Comparison of ENCODE assay signal across 8 cellular contexts in the genomic region with DNA sequence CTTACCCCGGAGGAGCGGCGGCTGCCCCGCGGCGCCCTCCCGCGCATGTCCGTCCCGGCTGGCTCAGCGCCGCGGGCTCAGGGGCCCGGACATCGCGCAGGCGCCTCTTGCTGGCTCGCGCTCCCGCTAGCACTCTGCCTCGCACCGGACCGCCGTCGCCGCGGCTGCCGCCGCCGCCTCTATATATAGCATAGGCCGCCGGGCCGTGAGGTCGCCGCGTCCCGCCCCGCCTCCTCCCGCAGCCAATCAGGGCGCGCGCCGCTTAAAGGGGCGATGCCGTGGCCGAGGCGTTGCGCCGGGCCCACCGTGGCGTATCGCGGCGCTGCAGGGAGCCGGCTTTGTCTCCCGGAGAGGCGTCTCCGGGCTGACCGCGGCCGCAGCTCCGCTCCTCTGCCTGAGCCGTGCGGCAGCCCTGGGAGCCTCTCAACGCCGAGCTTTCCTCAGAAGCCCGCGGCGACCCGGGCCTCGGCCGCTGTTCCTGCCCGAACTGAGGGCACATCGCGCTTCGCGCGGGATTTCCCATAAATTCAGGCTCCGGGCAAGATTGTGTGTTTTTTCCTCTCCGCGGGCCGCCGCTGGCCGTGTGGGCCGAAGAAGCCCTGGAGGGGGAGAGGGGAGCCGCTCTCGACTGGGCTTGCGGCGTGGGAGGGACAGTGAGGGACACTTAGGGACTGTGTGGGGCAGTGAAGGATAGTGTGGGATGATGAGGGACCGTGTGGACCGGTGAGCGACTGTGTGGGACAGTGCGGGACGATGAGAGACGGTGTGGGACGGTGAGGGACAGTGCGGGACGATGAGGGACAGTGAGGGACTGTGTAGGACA. TPM values are rescaled to one million over a fixed set of nuclear protein-coding genes. Genes with fewer than 3 reads are reported as not detected.
DNase-seq lines count a peak whose midpoint lies in the region; ATAC-seq and TF ChIP-seq lines count a peak whose summit lies in the region.

A gene with protein sequence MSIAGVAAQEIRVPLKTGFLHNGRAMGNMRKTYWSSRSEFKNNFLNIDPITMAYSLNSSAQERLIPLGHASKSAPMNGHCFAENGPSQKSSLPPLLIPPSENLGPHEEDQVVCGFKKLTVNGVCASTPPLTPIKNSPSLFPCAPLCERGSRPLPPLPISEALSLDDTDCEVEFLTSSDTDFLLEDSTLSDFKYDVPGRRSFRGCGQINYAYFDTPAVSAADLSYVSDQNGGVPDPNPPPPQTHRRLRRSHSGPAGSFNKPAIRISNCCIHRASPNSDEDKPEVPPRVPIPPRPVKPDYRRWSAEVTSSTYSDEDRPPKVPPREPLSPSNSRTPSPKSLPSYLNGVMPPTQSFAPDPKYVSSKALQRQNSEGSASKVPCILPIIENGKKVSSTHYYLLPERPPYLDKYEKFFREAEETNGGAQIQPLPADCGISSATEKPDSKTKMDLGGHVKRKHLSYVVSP (minus strand): TSS at position 157 of the 823 bp plus-strand sequence. CDS start 10,690 bp downstream, outside the sequence.

- H3K4me1 ChIP-seq in liver (ENCODE audit: control insufficient read depth in 4 of 4, insufficient read depth in 4 of 4, low read length in 3 of 4), result peaks cover 4 to 28% (median 13%) of the 10 kb centered on the region in 4 donors

- peak in 1 of 2 donors; percentile 30 for TF ChIP-seq RAD21 in liver (IDR thresholded peaks at IDR 0.05)

- peak; percentile 85 for DNase-seq in NCI-H460 (ENCODE audit: extremely low read depth, low read depth)
- DNase-seq in activated CD8-positive, alpha-beta T cell treated with anti-CD3 and anti-CD28 coated beads for 36 hours, result peak; percentile 89
- peak; percentile 90 to 99 (median 96) for DNase-seq in dorsolateral prefrontal cortex
- peak; percentile 84 to 88 for DNase-seq in stimulated activated CD4-positive, alpha-beta T cell treated with anti-CD3 and anti-CD28 coated beads, Interleukin-2, amount 100 ng/mL, for 48 hours

- CTCF ChIA-PET in activated CD8-positive, alpha-beta T cell treated with anti-CD3 and anti-CD28 coated beads for 36 hours (lab: Charles Lee), result interaction anchor here (2.6 kb wide), 1 partner anchor 11 kb away, joined by 17 read pairs; no protein-coding TSS in a partner anchor

- H3K27me3 ChIP-seq in dorsolateral prefrontal cortex, result no peaks in the 10 kb centered on the region
- no peaks in the 10 kb centered on the region for H3K27me3 ChIP-seq in liver (ENCODE audit: control insufficient read depth in 4 of 4, insufficient read depth in 4 of 4, low read length in 3 of 4)

- H3K27ac ChIP-seq in 22Rv1 (peak within 1 kb of the TSS; percentile 71), dorsolateral prefrontal cortex (peak within 1 kb of the TSS; percentile 68 to 98 (median 94)), liver (ENCODE audit: low read depth in 1 of 2, low read length in 2 of 2) (peak within 1 kb of the TSS; percentile 96 to 100)

- H3K4me3 Mint-ChIP-seq in activated CD8-positive, alpha-beta T cell treated with anti-CD3 and anti-CD28 coated beads for 36 hours, result peak within 1 kb of the TSS; percentile 79

- WGBS in liver, result 2% methylated on average over 98 of the region's 98 CpGs

- no peaks in the 10 kb centered on the region for H3K36me3 Mint-ChIP-seq in activated CD8-positive, alpha-beta T cell treated with anti-CD3 and anti-CD28 coated beads for 36 hours (ENCODE audit: low read depth)

- H3K9me3 Mint-ChIP-seq in activated CD8-positive, alpha-beta T cell treated with anti-CD3 and anti-CD28 coated beads for 36 hours, result no peaks in the 10 kb centered on the region

- H3K27me3 Mint-ChIP-seq in activated CD8-positive, alpha-beta T cell treated with anti-CD3 and anti-CD28 coated beads for 36 hours, result peaks cover 32% of the 10 kb centered on the region

- POLR2A ChIA-PET in activated CD8-positive, alpha-beta T cell treated with anti-CD3 and anti-CD28 coated beads for 36 hours (lab: Charles Lee), result no interaction called here

- peaks cover 0 to 16% (median 9%) of the 10 kb centered on the region in 4 donors for H3K36me3 ChIP-seq in liver (ENCODE audit: control insufficient read depth in 4 of 4, insufficient read depth in 3 of 4, low read depth in 1 of 4, low read length in 3 of 4)

- peak; percentile 63 for ATAC-seq in GM18861 (IDR thresholded peaks at IDR 0.05; ENCODE audit: unreplicated experiment)
- peak; percentile 85 for ATAC-seq in HG03108 (IDR thresholded peaks at IDR 0.05; ENCODE audit: unreplicated experiment)
- ATAC-seq in activated CD8-positive, alpha-beta T cell treated with anti-CD3 and anti-CD28 coated beads for 36 hours, result peak; percentile 96

- H3K9me3 ChIP-seq in liver (ENCODE audit: control insufficient read depth in 4 of 4, low read length in 3 of 4), result no peaks in the 10 kb centered on the region

- peak within 1 kb of the TSS; percentile 65 to 97 (median 88) for H3K4me3 ChIP-seq in dorsolateral prefrontal cortex
- H3K4me3 ChIP-seq in liver (ENCODE audit: low read depth in 1 of 3, low read length in 3 of 3), result peak within 1 kb of the TSS; percentile 86 to 99 (median 93)

- H3K9ac ChIP-seq in liver (ENCODE audit: low read depth in 1 of 2, low read length in 2 of 2), result peak within 1 kb of the TSS; percentile 93 to 99

- H3K4me1 Mint-ChIP-seq in activated CD8-positive, alpha-beta T cell treated with anti-CD3 and anti-CD28 coated beads for 36 hours (ENCODE audit: low read depth), result peaks cover 9% of the 10 kb centered on the region

- H3K27ac Mint-ChIP-seq in activated CD8-positive, alpha-beta T cell treated with anti-CD3 and anti-CD28 coated beads for 36 hours, result peak within 1 kb of the TSS; percentile 47

- TF ChIP-seq CTCF in 22Rv1 (IDR thresholded peaks at IDR 0.05), result no peak
- no peak for TF ChIP-seq CTCF in activated CD8-positive, alpha-beta T cell treated with anti-CD3 and anti-CD28 coated beads for 36 hours (IDR thresholded peaks at IDR 0.05)
- peak in 41 of 56 donors; percentile 11 to 65 (median 36) for TF ChIP-seq CTCF in dorsolateral prefrontal cortex (IDR thresholded peaks at IDR 0.05 in 54 of 56, conservative IDR thresholded peaks at IDR 0.05 in 2 of 56; ENCODE audit: low read depth in 1 of 56, partially characterized antibody in 56 of 56)
- TF ChIP-seq CTCF in liver (IDR thresholded peaks at IDR 0.05; ENCODE audit: low read depth, low read length, missing input control), result peak; percentile 14

- intact Hi-C loops in activated CD8-positive, alpha-beta T cell treated with anti-CD3 and anti-CD28 coated beads for 36 hours (cut with micrococcal nuclease), result loop anchor here (5.0 kb wide), 1 partner anchor 291 kb away; a partner anchor contains a TSS
- intact Hi-C loops in dorsolateral prefrontal cortex (cut with DNase I), result loop anchor here (1.0 to 5.0 kb wide), 2 partner anchors 64 to 292 kb away; a partner anchor contains a TSS

TF ChIP-seq in liver, 16 proteins besides CTCF, POLR2A, EP300 and RAD21 (continues in another document):
- TF ChIP-seq TAF1 (conservative IDR thresholded peaks at IDR 0.05) (peak; percentile 88), FOXA2 (IDR thresholded peaks at IDR 0.05) (no peak), YY1 (IDR thresholded peaks at IDR 0.05) (peak; percentile 47), NR2F2 (IDR thresholded peaks at IDR 0.05) (no peak), HNF4A (conservative IDR thresholded peaks at IDR 0.05) (no peak), JUND (IDR thresholded peaks at IDR 0.05) (no peak), GABPA (IDR thresholded peaks at IDR 0.05 in 1 of 2, conservative IDR thresholded peaks at IDR 0.05 in 1 of 2) (no peak), RXRA (IDR thresholded peaks at IDR 0.05) (no peak), SP1 (IDR thresholded peaks at IDR 0.05) (peak; percentile 71), FOXA1 (IDR thresholded peaks at IDR 0.05) (no peak), HNF4G (IDR thresholded peaks at IDR 0.05) (no peak)
- TF ChIP-seq, protein P1, sequence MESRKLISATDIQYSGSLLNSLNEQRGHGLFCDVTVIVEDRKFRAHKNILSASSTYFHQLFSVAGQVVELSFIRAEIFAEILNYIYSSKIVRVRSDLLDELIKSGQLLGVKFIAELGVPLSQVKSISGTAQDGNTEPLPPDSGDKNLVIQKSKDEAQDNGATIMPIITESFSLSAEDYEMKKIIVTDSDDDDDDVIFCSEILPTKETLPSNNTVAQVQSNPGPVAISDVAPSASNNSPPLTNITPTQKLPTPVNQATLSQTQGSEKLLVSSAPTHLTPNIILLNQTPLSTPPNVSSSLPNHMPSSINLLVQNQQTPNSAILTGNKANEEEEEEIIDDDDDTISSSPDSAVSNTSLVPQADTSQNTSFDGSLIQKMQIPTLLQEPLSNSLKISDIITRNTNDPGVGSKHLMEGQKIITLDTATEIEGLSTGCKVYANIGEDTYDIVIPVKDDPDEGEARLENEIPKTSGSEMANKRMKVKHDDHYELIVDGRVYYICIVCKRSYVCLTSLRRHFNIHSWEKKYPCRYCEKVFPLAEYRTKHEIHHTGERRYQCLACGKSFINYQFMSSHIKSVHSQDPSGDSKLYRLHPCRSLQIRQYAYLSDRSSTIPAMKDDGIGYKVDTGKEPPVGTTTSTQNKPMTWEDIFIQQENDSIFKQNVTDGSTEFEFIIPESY (IDR thresholded peaks at IDR 0.05), result no peak
- TF ChIP-seq, protein P2, sequence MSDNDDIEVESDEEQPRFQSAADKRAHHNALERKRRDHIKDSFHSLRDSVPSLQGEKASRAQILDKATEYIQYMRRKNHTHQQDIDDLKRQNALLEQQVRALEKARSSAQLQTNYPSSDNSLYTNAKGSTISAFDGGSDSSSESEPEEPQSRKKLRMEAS (IDR thresholded peaks at IDR 0.05), result peak; percentile 26
- TF ChIP-seq, protein P3, sequence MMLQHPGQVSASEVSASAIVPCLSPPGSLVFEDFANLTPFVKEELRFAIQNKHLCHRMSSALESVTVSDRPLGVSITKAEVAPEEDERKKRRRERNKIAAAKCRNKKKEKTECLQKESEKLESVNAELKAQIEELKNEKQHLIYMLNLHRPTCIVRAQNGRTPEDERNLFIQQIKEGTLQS (IDR thresholded peaks at IDR 0.05), result no peak

RNA-seq across cellular contexts. Expression of the gene that starts here (rescaled TPM):
- 97.4 and 105 TPM in 2 replicates for total RNA-seq in NCI-H460 (2014; rRNA removed; shearing (Covaris generic))
- polyA plus RNA-seq in NCI-H460 (2014; cell fraction: nucleus; rRNA removed), result 37.5 and 37.9 TPM in 2 replicates
- 1 to 10 TPM; 1.6 to 2.2 TPM for total RNA-seq in activated CD8-positive, alpha-beta T cell treated with anti-CD3 and anti-CD28 coated beads for 36 hours
- 10 to 100 TPM; 24.9 to 58.2 (median 34.7) TPM for total RNA-seq in dorsolateral prefrontal cortex
- 100 to 1,000 TPM in 1 of 2 donors, 10 to 100 TPM in 1; 60.7 to 424 TPM for total RNA-seq in liver
- 100 to 1,000 TPM in 1 of 2 donors, 10 to 100 TPM in 1; 68.6 to 142 TPM for polyA plus RNA-seq in liver

Comparison
In these comparisons a context has a peak if more than half of its experiments do, and no peak if none do; other contexts are left out.
1. Peak in every context shown above with its lines: DNase-seq, ATAC-seq, H3K4me3 ChIP-seq and H3K27ac ChIP-seq.
2. RNA of the gene that starts here (total RNA-seq): 60.7 to 424 TPM in liver, 97.4 to 105 TPM in NCI-H460 and 24.9 to 58.2 TPM in dorsolateral prefrontal cortex; 1.6 to 2.2 TPM in activated CD8-positive, alpha-beta T cell treated with anti-CD3 and anti-CD28 coated beads for 36 hours; every median in the first group is over 4 times any median in the second.
3. CTCF ChIP-seq: peak in dorsolateral prefrontal cortex (41 of 56) and liver (single experiment); none in 22Rv1 (single experiment) and activated CD8-positive, alpha-beta T cell treated with anti-CD3 and anti-CD28 coated beads for 36 hours (single experiment).